32 cellular contexts compared by ENCODE assay signal in genomic region chr2:224658776-224659175, GRCh38. TPM values are rescaled to one million over a fixed set of nuclear protein-coding genes. Genes with fewer than 3 reads are reported as not detected.
DNase-seq lines count a peak whose midpoint lies in the region; ATAC-seq and TF ChIP-seq lines count a peak whose summit lies in the region.
"Had no signal": no experiment of that assay in that cellular context is flagged by ENCODE, and none has a peak within 500 bp of the region (broad histone marks: within the 10 kb centered on the region; RNA-seq: fewer than 3 reads in every experiment).

No MANE protein-coding gene starts in this region.

- H3K36me3 ChIP-seq in breast epithelium (no peaks in the 10 kb centered on the region), skeletal muscle satellite cell (ENCODE audit: insufficient read depth, low read length) (no peaks in the 10 kb centered on the region), aorta (ENCODE audit: control insufficient read depth in 1 of 2, insufficient read depth in 2 of 2, low read length in 1 of 2) (no peaks in the 10 kb centered on the region)
- H3K36me3 ChIP-seq: BLaER1, HAP-1, heart right ventricle, prostate gland had no signal

- peak overlapping the region; percentile 4 for H3K4me2 ChIP-seq in skeletal muscle satellite cell (ENCODE audit: low read length)
- H3K4me2 ChIP-seq: BLaER1, PC-9 had no signal

- DNase-seq in MCF 10A (ENCODE audit: unreplicated experiment) (peak; percentile 58), breast epithelium (ENCODE audit: low spot score in 2 of 2) (no peak), NB4 (ENCODE audit: low read depth) (peak; percentile 42), fibroblast of mammary gland (ENCODE audit: low read depth) (peak; percentile 67), NCI-H69 (lab: John Stamatoyannopoulos, UW) (no peak), occipital lobe (lab: John Stamatoyannopoulos, UW) (no peak), aorta (no peak)
- DNase-seq: 8988T; activated CD4-positive, CD25-positive, alpha-beta regulatory T cell treated with anti-CD3 and anti-CD28 coated beads, Interleukin-2, amount 50 U/mL, for 72 hours; activated CD8-positive, alpha-beta T cell treated with anti-CD3 and anti-CD28 coated beads, Interleukin-2, amount 10 ng/mL, durations not matched to agents 7 days and 5 days; activated effector memory CD4-positive, alpha-beta T cell treated with Interleukin-2 at 50 U/mL for 16 hours; activated T-cell treated with anti-CD3 and anti-CD28 coated beads for 4 hours; Caco-2; DMS79 treated with DMSO at 0.1 percent for 48 hours; endodermal cell; heart right ventricle; NCI-H146; NCI-H510A; PC-9; SHP77 treated with DMSO at 0.1 percent for 48 hours; T-helper 1 cell; trophoblast cell had no signal

- peaks cover 4% of the 10 kb centered on the region for H3K4me1 Mint-ChIP-seq in MCF 10A (ENCODE audit: insufficient read depth, unreplicated experiment)
- H3K4me1 Mint-ChIP-seq: endodermal cell had no signal

- H3K4me3 ChIP-seq in breast epithelium (no peak overlapping the region), NB4 (ENCODE audit: low read depth, low read length) (no peak overlapping the region), fibroblast of mammary gland (ENCODE audit: control insufficient read depth, low read depth, low read length) (no peak overlapping the region), skeletal muscle satellite cell (ENCODE audit: low read length) (no peak overlapping the region), aorta (ENCODE audit: low read length in 2 of 2) (no peak overlapping the region)
- H3K4me3 ChIP-seq: BLaER1, coronary artery, HAP-1, heart right ventricle, PC-9, prostate gland, skin epidermis had no signal

- H3K9ac ChIP-seq in skeletal muscle satellite cell (ENCODE audit: low read depth, low read length) = peak overlapping the region; percentile 32
- H3K9ac ChIP-seq: BLaER1 had no signal

- ATAC-seq in aorta (ENCODE audit: low FRiP score) = no peak
- ATAC-seq: activated CD8-positive, alpha-beta T cell treated with anti-CD3 and anti-CD28 coated beads, Interleukin-2, amount 10 ng/mL, durations not matched to agents 7 days and 5 days; heart right ventricle had no signal

- H3K4me1 ChIP-seq in breast epithelium (no peaks in the 10 kb centered on the region), skeletal muscle satellite cell (ENCODE audit: control insufficient read depth, insufficient read depth, low read length) (peaks cover 11% of the 10 kb centered on the region), aorta (ENCODE audit: control insufficient read depth in 1 of 2, insufficient read depth in 2 of 2, low read length in 2 of 2) (no peaks in the 10 kb centered on the region)
- H3K4me1 ChIP-seq: BLaER1, Caco-2, HAP-1, heart right ventricle, prostate gland had no signal

- H3K27ac Mint-ChIP-seq in MCF 10A (ENCODE audit: low read depth, unreplicated experiment) = peak overlapping the region; percentile 49
- H3K27ac Mint-ChIP-seq: activated CD8-positive, alpha-beta T cell treated with anti-CD3 and anti-CD28 coated beads, Interleukin-2, amount 10 ng/mL, durations not matched to agents 7 days and 5 days; endodermal cell; IgD-negative memory B cell had no signal

- H3K27me3 Mint-ChIP-seq in MCF 10A (ENCODE audit: insufficient read depth, unreplicated experiment) = no peaks in the 10 kb centered on the region
- H3K27me3 Mint-ChIP-seq: IgD-negative memory B cell had no signal

- H3K36me3 Mint-ChIP-seq in MCF 10A (ENCODE audit: insufficient read depth, unreplicated experiment) = no peaks in the 10 kb centered on the region

- H3K9me3 ChIP-seq in breast epithelium (peaks cover 7 to 9% of the 10 kb centered on the region in 2 donors), skeletal muscle satellite cell (replicated peaks; ENCODE audit: low read length) (no peaks in the 10 kb centered on the region), aorta (ENCODE audit: control insufficient read depth, low read length) (peaks cover 5% of the 10 kb centered on the region)
- H3K9me3 ChIP-seq: Caco-2, HAP-1, prostate gland had no signal

- H3K27me3 ChIP-seq in breast epithelium (no peaks in the 10 kb centered on the region), skeletal muscle satellite cell (ENCODE audit: control insufficient read depth, insufficient read depth, low read length) (no peaks in the 10 kb centered on the region), aorta (ENCODE audit: control insufficient read depth in 1 of 2, insufficient read depth in 2 of 2, low read length in 1 of 2) (no peaks in the 10 kb centered on the region)
- H3K27me3 ChIP-seq: BLaER1 had no signal

- H3K27ac ChIP-seq in breast epithelium (no peak overlapping the region), aorta (ENCODE audit: low read depth in 1 of 2, low read length in 2 of 2) (no peak overlapping the region)
- H3K27ac ChIP-seq: BLaER1, coronary artery, heart right ventricle, PC-9, prostate gland had no signal

- no TSS peak for BruUV-seq in MCF 10A (replicated peaks; lab: Mats Ljungman, UMichigan)

- no peak overlapping the region for H3K4me3 Mint-ChIP-seq in MCF 10A (ENCODE audit: unreplicated experiment)
- H3K4me3 Mint-ChIP-seq: activated CD8-positive, alpha-beta T cell treated with anti-CD3 and anti-CD28 coated beads, Interleukin-2, amount 10 ng/mL, durations not matched to agents 7 days and 5 days; endodermal cell; IgD-negative memory B cell had no signal

- intact Hi-C loops in MCF 10A (cut with micrococcal nuclease) = loop anchor here (10.0 kb wide), 1 partner anchor 694 kb away; no protein-coding TSS in a partner anchor
- intact Hi-C loops in breast epithelium (cut with DNase I; ENCODE audit: low total_unique reads) = no loop called here
- intact Hi-C loops in aorta (cut with DNase I) = no loop called here

- POLR2A ChIA-PET in MCF 10A (lab: Yijun Ruan, JAX) = interaction anchor here (1.0 to 1.6 kb wide), 2 partner anchors 10 to 259 kb away, joined by 3 to 5 read pairs; no protein-coding TSS in a partner anchor

- no peak for TF ChIP-seq CTCF in MCF 10A (IDR thresholded peaks at IDR 0.05; ENCODE audit: unreplicated experiment)
- no peak for TF ChIP-seq CTCF in breast epithelium (IDR thresholded peaks at IDR 0.05)
- no peak for TF ChIP-seq CTCF in NB4 (IDR thresholded peaks at IDR 0.05; ENCODE audit: low read depth, low read length)
- no peak for TF ChIP-seq CTCF in fibroblast of mammary gland (conservative IDR thresholded peaks at IDR 0.05; ENCODE audit: control insufficient read depth, insufficient read depth, low read depth, low read length)

- peaks cover 7% of the 10 kb centered on the region for H3K9me3 Mint-ChIP-seq in MCF 10A (ENCODE audit: unreplicated experiment)

- CTCF ChIA-PET in MCF 10A (lab: Yijun Ruan, JAX) = interaction anchor here (0.5 kb wide), 1 partner anchor 307 kb away, joined by 3 read pairs; no protein-coding TSS in a partner anchor

- TF ChIP-seq POLR2A in breast epithelium (IDR thresholded peaks at IDR 0.05) (no peak), NB4 (IDR thresholded peaks at IDR 0.05; ENCODE audit: extremely low read depth, insufficient read length) (no peak)

RNA-seq across cellular contexts. Expression of gene CCDC195, which starts 57.4 kb away (rescaled TPM):
- total RNA-seq in MCF 10A (2022) (not detected in 2 replicates), breast epithelium (not detected), occipital lobe (not detected), aorta (not detected)
- total RNA-seq in skeletal muscle satellite cell (2012; rRNA removed) = not detected in 2 replicates
- not detected for polyA plus RNA-seq in aorta
- total RNA-seq: activated CD8-positive, alpha-beta T cell treated with anti-CD3 and anti-CD28 coated beads, Interleukin-2, amount 10 ng/mL, durations not matched to agents 7 days and 5 days; Caco-2; endodermal cell; fibroblast of lung; heart right ventricle; lung microvascular endothelial cell; PC-9; prostate gland had no signal
- polyA plus RNA-seq: adipose tissue, fibroblast of lung, heart right ventricle, IgD-negative memory B cell had no signal

Comparison
In these comparisons a context has a peak if more than half of its experiments do, and no peak if none do; other contexts are left out.
1. DNase-seq: peak in MCF 10A (single experiment), NB4 (single experiment) and fibroblast of mammary gland (single experiment); none in breast epithelium (0 of 2), NCI-H69 (single experiment), occipital lobe (single experiment) and aorta (0 of 2).